In genomic region chr20:3767434-3768341, GRCh38 we compare ENCODE assay signal across 1 cellular context.
TF ChIP-seq lines count a peak whose summit lies in the region.

TSS of gene ADISSP (minus strand) at chr20:3767753. CDS start at chr20:3760100, 7,653 bp downstream.

TF ChIP-seq in HepG2, 621 proteins besides CTCF, POLR2A, EP300 and RAD21 (continued from another document and continues in another):
- TF ChIP-seq, protein P1, sequence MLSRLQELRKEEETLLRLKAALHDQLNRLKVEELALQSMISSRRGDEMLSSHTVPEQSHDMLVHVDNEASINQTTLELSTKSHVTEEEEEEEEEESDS (CRISPR knock-in tag; IDR thresholded peaks at IDR 0.05; ENCODE audit: borderline replicate concordance), result peak; percentile 87; the same call in 1 of the 2 replicates
- TF ChIP-seq ZNF138 (CRISPR knock-in tag; IDR thresholded peaks at IDR 0.05; ENCODE audit: low read depth), result peak; percentile 94; the same call in 1 of the 2 replicates
- TF ChIP-seq ZNF3 (CRISPR knock-in tag; IDR thresholded peaks at IDR 0.05), result no peak
- TF ChIP-seq, protein P2, sequence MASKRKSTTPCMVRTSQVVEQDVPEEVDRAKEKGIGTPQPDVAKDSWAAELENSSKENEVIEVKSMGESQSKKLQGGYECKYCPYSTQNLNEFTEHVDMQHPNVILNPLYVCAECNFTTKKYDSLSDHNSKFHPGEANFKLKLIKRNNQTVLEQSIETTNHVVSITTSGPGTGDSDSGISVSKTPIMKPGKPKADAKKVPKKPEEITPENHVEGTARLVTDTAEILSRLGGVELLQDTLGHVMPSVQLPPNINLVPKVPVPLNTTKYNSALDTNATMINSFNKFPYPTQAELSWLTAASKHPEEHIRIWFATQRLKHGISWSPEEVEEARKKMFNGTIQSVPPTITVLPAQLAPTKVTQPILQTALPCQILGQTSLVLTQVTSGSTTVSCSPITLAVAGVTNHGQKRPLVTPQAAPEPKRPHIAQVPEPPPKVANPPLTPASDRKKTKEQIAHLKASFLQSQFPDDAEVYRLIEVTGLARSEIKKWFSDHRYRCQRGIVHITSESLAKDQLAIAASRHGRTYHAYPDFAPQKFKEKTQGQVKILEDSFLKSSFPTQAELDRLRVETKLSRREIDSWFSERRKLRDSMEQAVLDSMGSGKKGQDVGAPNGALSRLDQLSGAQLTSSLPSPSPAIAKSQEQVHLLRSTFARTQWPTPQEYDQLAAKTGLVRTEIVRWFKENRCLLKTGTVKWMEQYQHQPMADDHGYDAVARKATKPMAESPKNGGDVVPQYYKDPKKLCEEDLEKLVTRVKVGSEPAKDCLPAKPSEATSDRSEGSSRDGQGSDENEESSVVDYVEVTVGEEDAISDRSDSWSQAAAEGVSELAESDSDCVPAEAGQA (IDR thresholded peaks at IDR 0.05; ENCODE audit: low read depth), result no peak; the same call in 1 of the 2 replicates
- TF ChIP-seq, protein P2 (CRISPR knock-in tag; IDR thresholded peaks at IDR 0.05; ENCODE audit: borderline replicate concordance), result no peak; the same call in 1 of the 2 replicates
- no peak for TF ChIP-seq RCOR2 (CRISPR knock-in tag; IDR thresholded peaks at IDR 0.05)
- TF ChIP-seq AGO2 (optimal IDR thresholded peaks at IDR 0.05; ENCODE audit: low read depth, low read length), result no peak
- no peak for TF ChIP-seq ZNF468 (CRISPR knock-in tag; IDR thresholded peaks at IDR 0.05)
- TF ChIP-seq MEIS1 (CRISPR knock-in tag; IDR thresholded peaks at IDR 0.05; ENCODE audit: borderline replicate concordance), result peak; percentile 80; the same call in 1 of the 2 replicates
- no peak for TF ChIP-seq HNRNPH1 (optimal IDR thresholded peaks at IDR 0.05; ENCODE audit: low read depth, low read length)
- no peak for TF ChIP-seq SP140L (CRISPR knock-in tag; IDR thresholded peaks at IDR 0.05; ENCODE audit: borderline replicate concordance)
- TF ChIP-seq ZNF674 (CRISPR knock-in tag; IDR thresholded peaks at IDR 0.05; ENCODE audit: low read depth), result no peak; the same call in 1 of the 2 replicates
- peak; percentile 91; the same call in 1 of the 2 replicates for TF ChIP-seq ZNF598 (CRISPR knock-in tag; IDR thresholded peaks at IDR 0.05; ENCODE audit: borderline replicate concordance)
- no peak; the same call in 1 of the 2 replicates for TF ChIP-seq SOX5 (CRISPR knock-in tag; IDR thresholded peaks at IDR 0.05; ENCODE audit: borderline replicate concordance)
- TF ChIP-seq ZNF879 (CRISPR knock-in tag; IDR thresholded peaks at IDR 0.05), result peak; percentile 95
- TF ChIP-seq ZNF275 (CRISPR knock-in tag; IDR thresholded peaks at IDR 0.05; ENCODE audit: borderline replicate concordance), result peak; percentile 83; the same call in 1 of the 2 replicates
- TF ChIP-seq ZMYM3 (CRISPR knock-in tag; IDR thresholded peaks at IDR 0.05), result peak; percentile 67
- TF ChIP-seq ETV6 (CRISPR knock-in tag; conservative IDR thresholded peaks at IDR 0.05), result peak; percentile 51; the same call in 1 of the 2 replicates
- peak; percentile 95; the same call in 1 of the 2 replicates for TF ChIP-seq ZNF816 (CRISPR knock-in tag; IDR thresholded peaks at IDR 0.05; ENCODE audit: borderline replicate concordance)
- TF ChIP-seq ZNF30 (CRISPR knock-in tag; IDR thresholded peaks at IDR 0.05), result peak; percentile 23; the same call in 1 of the 2 replicates
- peak; percentile 69 for TF ChIP-seq ZNF619 (CRISPR knock-in tag; IDR thresholded peaks at IDR 0.05)
- TF ChIP-seq RBM39 (IDR thresholded peaks at IDR 0.05; ENCODE audit: low read depth, low read length, poor library complexity, severe bottlenecking), result peak; percentile 62
- TF ChIP-seq, protein P3, sequence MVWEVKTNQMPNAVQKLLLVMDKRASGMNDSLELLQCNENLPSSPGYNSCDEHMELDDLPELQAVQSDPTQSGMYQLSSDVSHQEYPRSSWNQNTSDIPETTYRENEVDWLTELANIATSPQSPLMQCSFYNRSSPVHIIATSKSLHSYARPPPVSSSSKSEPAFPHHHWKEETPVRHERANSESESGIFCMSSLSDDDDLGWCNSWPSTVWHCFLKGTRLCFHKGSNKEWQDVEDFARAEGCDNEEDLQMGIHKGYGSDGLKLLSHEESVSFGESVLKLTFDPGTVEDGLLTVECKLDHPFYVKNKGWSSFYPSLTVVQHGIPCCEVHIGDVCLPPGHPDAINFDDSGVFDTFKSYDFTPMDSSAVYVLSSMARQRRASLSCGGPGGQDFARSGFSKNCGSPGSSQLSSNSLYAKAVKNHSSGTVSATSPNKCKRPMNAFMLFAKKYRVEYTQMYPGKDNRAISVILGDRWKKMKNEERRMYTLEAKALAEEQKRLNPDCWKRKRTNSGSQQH (CRISPR knock-in tag; IDR thresholded peaks at IDR 0.05; ENCODE audit: low read depth), result no peak
- TF ChIP-seq, protein P4, sequence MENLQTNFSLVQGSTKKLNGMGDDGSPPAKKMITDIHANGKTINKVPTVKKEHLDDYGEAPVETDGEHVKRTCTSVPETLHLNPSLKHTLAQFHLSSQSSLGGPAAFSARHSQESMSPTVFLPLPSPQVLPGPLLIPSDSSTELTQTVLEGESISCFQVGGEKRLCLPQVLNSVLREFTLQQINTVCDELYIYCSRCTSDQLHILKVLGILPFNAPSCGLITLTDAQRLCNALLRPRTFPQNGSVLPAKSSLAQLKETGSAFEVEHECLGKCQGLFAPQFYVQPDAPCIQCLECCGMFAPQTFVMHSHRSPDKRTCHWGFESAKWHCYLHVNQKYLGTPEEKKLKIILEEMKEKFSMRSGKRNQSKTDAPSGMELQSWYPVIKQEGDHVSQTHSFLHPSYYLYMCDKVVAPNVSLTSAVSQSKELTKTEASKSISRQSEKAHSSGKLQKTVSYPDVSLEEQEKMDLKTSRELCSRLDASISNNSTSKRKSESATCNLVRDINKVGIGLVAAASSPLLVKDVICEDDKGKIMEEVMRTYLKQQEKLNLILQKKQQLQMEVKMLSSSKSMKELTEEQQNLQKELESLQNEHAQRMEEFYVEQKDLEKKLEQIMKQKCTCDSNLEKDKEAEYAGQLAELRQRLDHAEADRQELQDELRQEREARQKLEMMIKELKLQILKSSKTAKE (CRISPR knock-in tag; IDR thresholded peaks at IDR 0.05; ENCODE audit: borderline replicate concordance), result no peak
- no peak for TF ChIP-seq GZF1 (CRISPR knock-in tag; IDR thresholded peaks at IDR 0.05)
- peak; percentile 96 for TF ChIP-seq ZNF543 (CRISPR knock-in tag; IDR thresholded peaks at IDR 0.05)
- TF ChIP-seq RORA (CRISPR knock-in tag; IDR thresholded peaks at IDR 0.05), result no peak
- no peak for TF ChIP-seq ZNF121 (CRISPR knock-in tag; IDR thresholded peaks at IDR 0.05)
- TF ChIP-seq POLR2G (IDR thresholded peaks at IDR 0.05; ENCODE audit: low read depth, low read length), result peak; percentile 92
- TF ChIP-seq ZNF230 (CRISPR knock-in tag; IDR thresholded peaks at IDR 0.05), result peak; percentile 75
- TF ChIP-seq IKZF1 (IDR thresholded peaks at IDR 0.05), result no peak
- peak; percentile 95 for TF ChIP-seq USF2 (IDR thresholded peaks at IDR 0.05; ENCODE audit: low read depth, low read length)
- peak; percentile 97 for TF ChIP-seq USF2 (CRISPR knock-in tag; IDR thresholded peaks at IDR 0.05; ENCODE audit: borderline replicate concordance)
- TF ChIP-seq, protein P5, sequence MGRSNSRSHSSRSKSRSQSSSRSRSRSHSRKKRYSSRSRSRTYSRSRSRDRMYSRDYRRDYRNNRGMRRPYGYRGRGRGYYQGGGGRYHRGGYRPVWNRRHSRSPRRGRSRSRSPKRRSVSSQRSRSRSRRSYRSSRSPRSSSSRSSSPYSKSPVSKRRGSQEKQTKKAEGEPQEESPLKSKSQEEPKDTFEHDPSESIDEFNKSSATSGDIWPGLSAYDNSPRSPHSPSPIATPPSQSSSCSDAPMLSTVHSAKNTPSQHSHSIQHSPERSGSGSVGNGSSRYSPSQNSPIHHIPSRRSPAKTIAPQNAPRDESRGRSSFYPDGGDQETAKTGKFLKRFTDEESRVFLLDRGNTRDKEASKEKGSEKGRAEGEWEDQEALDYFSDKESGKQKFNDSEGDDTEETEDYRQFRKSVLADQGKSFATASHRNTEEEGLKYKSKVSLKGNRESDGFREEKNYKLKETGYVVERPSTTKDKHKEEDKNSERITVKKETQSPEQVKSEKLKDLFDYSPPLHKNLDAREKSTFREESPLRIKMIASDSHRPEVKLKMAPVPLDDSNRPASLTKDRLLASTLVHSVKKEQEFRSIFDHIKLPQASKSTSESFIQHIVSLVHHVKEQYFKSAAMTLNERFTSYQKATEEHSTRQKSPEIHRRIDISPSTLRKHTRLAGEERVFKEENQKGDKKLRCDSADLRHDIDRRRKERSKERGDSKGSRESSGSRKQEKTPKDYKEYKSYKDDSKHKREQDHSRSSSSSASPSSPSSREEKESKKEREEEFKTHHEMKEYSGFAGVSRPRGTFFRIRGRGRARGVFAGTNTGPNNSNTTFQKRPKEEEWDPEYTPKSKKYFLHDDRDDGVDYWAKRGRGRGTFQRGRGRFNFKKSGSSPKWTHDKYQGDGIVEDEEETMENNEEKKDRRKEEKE (IDR thresholded peaks at IDR 0.05), result no peak
- peak; percentile 89 for TF ChIP-seq TAF1 (CRISPR knock-in tag; IDR thresholded peaks at IDR 0.05)
- peak; percentile 89 for TF ChIP-seq GATAD1 (CRISPR knock-in tag; IDR thresholded peaks at IDR 0.05)
- TF ChIP-seq MAFF (IDR thresholded peaks at IDR 0.05; ENCODE audit: low read depth, low read length), result no peak
- TF ChIP-seq SMAD3 (CRISPR knock-in tag; IDR thresholded peaks at IDR 0.05), result 0 out of 2 replicates have a peak, but pooled peaks have one; percentile 35
- TF ChIP-seq RFX3 (CRISPR knock-in tag; IDR thresholded peaks at IDR 0.05), result no peak
- peak; percentile 36; the same call in 1 of the 2 replicates for TF ChIP-seq SIN3A (IDR thresholded peaks at IDR 0.05; ENCODE audit: borderline replicate concordance, low read depth, low read length)
- TF ChIP-seq, protein P6, sequence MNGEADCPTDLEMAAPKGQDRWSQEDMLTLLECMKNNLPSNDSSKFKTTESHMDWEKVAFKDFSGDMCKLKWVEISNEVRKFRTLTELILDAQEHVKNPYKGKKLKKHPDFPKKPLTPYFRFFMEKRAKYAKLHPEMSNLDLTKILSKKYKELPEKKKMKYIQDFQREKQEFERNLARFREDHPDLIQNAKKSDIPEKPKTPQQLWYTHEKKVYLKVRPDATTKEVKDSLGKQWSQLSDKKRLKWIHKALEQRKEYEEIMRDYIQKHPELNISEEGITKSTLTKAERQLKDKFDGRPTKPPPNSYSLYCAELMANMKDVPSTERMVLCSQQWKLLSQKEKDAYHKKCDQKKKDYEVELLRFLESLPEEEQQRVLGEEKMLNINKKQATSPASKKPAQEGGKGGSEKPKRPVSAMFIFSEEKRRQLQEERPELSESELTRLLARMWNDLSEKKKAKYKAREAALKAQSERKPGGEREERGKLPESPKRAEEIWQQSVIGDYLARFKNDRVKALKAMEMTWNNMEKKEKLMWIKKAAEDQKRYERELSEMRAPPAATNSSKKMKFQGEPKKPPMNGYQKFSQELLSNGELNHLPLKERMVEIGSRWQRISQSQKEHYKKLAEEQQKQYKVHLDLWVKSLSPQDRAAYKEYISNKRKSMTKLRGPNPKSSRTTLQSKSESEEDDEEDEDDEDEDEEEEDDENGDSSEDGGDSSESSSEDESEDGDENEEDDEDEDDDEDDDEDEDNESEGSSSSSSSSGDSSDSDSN (CRISPR knock-in tag; IDR thresholded peaks at IDR 0.05), result peak; percentile 82; the same call in 1 of the 2 replicates
- TF ChIP-seq, protein P7, sequence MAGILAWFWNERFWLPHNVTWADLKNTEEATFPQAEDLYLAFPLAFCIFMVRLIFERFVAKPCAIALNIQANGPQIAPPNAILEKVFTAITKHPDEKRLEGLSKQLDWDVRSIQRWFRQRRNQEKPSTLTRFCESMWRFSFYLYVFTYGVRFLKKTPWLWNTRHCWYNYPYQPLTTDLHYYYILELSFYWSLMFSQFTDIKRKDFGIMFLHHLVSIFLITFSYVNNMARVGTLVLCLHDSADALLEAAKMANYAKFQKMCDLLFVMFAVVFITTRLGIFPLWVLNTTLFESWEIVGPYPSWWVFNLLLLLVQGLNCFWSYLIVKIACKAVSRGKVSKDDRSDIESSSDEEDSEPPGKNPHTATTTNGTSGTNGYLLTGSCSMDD (CRISPR knock-in tag; IDR thresholded peaks at IDR 0.05), result peak; percentile 55; the same call in 1 of the 2 replicates
- TF ChIP-seq PHF20 (CRISPR knock-in tag; IDR thresholded peaks at IDR 0.05), result peak; percentile 77
- no peak for TF ChIP-seq ZNF17 (CRISPR knock-in tag; IDR thresholded peaks at IDR 0.05)
- TF ChIP-seq AKAP8 (CRISPR knock-in tag; IDR thresholded peaks at IDR 0.05), result peak; percentile 76
- peak; percentile 92; the same call in 1 of the 2 replicates for TF ChIP-seq ZFYVE20 (CRISPR knock-in tag; IDR thresholded peaks at IDR 0.05; ENCODE audit: borderline replicate concordance, low read depth)
- peak; percentile 91 for TF ChIP-seq THAP11 (CRISPR knock-in tag; IDR thresholded peaks at IDR 0.05)
